Comparison of ENCODE assay signal across 1 cellular context in the genomic region with DNA sequence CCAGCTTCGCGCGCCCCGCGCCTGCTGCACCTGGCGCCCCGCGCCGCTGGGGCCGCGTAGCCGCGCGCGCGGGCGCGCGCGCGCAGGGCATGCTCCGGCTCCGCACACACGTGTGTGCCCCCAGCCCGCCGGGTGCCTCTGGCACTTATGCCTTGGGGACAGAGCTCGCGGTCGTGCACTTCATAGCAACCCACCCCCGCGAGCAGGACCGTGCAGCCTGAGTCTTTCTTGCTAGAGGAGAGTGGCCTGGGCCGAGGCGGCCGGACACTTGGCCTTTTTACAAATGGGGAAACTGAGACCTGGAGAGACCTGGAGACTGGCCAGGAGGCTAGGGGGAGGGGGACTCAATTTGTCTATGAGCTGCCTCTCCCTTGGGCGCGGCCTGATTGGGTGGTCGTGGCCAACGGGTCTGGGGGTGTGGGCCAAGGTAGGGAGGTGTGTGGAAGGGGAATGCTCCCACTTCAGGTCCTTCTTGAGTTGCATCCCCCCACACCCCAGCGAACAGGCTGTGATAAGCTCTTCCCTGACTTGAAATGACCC.
TF ChIP-seq lines count a peak whose summit lies in the region.

No MANE protein-coding gene starts in this region.

TF ChIP-seq in HepG2, 621 proteins besides CTCF, POLR2A, EP300 and RAD21 (continued from another document):
- TF ChIP-seq, protein P1, sequence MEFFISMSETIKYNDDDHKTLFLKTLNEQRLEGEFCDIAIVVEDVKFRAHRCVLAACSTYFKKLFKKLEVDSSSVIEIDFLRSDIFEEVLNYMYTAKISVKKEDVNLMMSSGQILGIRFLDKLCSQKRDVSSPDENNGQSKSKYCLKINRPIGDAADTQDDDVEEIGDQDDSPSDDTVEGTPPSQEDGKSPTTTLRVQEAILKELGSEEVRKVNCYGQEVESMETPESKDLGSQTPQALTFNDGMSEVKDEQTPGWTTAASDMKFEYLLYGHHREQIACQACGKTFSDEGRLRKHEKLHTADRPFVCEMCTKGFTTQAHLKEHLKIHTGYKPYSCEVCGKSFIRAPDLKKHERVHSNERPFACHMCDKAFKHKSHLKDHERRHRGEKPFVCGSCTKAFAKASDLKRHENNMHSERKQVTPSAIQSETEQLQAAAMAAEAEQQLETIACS (CRISPR knock-in tag; IDR thresholded peaks at IDR 0.05), result peak; percentile 29
- TF ChIP-seq, protein P2, sequence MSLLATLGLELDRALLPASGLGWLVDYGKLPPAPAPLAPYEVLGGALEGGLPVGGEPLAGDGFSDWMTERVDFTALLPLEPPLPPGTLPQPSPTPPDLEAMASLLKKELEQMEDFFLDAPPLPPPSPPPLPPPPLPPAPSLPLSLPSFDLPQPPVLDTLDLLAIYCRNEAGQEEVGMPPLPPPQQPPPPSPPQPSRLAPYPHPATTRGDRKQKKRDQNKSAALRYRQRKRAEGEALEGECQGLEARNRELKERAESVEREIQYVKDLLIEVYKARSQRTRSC (CRISPR knock-in tag; IDR thresholded peaks at IDR 0.05; ENCODE audit: low read depth), result 0 out of 2 replicates have a peak, but pooled peaks have one; percentile 10
- TF ChIP-seq TBL1XR1 (IDR thresholded peaks at IDR 0.05; ENCODE audit: borderline replicate concordance, low read length, partially characterized antibody), result no peak
- TF ChIP-seq, protein P3, sequence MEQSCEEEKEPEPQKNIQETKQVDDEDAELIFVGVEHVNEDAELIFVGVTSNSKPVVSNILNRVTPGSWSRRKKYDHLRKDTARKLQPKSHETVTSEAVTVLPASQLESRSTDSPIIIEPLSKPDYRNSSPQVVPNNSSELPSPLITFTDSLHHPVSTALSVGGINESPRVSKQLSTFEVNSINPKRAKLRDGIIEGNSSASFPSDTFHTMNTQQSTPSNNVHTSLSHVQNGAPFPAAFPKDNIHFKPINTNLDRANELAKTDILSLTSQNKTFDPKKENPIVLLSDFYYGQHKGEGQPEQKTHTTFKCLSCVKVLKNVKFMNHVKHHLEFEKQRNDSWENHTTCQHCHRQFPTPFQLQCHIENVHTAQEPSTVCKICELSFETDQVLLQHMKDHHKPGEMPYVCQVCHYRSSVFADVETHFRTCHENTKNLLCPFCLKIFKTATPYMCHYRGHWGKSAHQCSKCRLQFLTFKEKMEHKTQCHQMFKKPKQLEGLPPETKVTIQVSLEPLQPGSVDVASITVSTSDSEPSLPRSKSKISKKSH (CRISPR knock-in tag; IDR thresholded peaks at IDR 0.05; ENCODE audit: borderline replicate concordance), result no peak
- TF ChIP-seq, protein P4, sequence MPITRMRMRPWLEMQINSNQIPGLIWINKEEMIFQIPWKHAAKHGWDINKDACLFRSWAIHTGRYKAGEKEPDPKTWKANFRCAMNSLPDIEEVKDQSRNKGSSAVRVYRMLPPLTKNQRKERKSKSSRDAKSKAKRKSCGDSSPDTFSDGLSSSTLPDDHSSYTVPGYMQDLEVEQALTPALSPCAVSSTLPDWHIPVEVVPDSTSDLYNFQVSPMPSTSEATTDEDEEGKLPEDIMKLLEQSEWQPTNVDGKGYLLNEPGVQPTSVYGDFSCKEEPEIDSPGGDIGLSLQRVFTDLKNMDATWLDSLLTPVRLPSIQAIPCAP (CRISPR knock-in tag; IDR thresholded peaks at IDR 0.05; ENCODE audit: low read depth), result no peak
- TF ChIP-seq MAFK (conservative IDR thresholded peaks at IDR 0.05 in 1 of 2, IDR thresholded peaks at IDR 0.05 in 1 of 2; ENCODE audit: low read length in 2 of 2), result no peak
- TF ChIP-seq, protein P5, sequence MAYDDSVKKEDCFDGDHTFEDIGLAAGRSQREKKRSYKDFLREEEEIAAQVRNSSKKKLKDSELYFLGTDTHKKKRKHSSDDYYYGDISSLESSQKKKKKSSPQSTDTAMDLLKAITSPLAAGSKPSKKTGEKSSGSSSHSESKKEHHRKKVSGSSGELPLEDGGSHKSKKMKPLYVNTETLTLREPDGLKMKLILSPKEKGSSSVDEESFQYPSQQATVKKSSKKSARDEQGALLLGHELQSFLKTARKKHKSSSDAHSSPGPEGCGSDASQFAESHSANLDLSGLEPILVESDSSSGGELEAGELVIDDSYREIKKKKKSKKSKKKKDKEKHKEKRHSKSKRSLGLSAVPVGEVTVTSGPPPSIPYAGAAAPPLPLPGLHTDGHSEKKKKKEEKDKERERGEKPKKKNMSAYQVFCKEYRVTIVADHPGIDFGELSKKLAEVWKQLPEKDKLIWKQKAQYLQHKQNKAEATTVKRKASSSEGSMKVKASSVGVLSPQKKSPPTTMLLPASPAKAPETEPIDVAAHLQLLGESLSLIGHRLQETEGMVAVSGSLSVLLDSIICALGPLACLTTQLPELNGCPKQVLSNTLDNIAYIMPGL (CRISPR knock-in tag; IDR thresholded peaks at IDR 0.05; ENCODE audit: borderline replicate concordance in 1 of 2, low read depth in 1 of 2), result peak in 1 of 2 experiments; percentile 9; a peak in 1 of 4 replicates
- TF ChIP-seq SMAD1 (CRISPR knock-in tag; IDR thresholded peaks at IDR 0.05; ENCODE audit: borderline replicate concordance, low read depth), result no peak
- TF ChIP-seq ZNF33A (CRISPR knock-in tag; IDR thresholded peaks at IDR 0.05; ENCODE audit: borderline replicate concordance), result no peak
- TF ChIP-seq U2AF1 (optimal IDR thresholded peaks at IDR 0.05; ENCODE audit: low read depth, low read length), result peak; percentile 4
- TF ChIP-seq ZNF883 (CRISPR knock-in tag; IDR thresholded peaks at IDR 0.05; ENCODE audit: not compliant biosample characterization), result no peak
- no peak for TF ChIP-seq ZMYM4 (CRISPR knock-in tag; IDR thresholded peaks at IDR 0.05)
